12 cellular contexts compared by ENCODE assay signal in genomic region chr12:2294651-2295475, GRCh38.
A peak's percentile ranks its signal among the peaks of the same experiment; 100 is the strongest.
DNase-seq lines count a peak whose midpoint lies in the region; ATAC-seq, FAIRE-seq and TF ChIP-seq lines count a peak whose summit lies in the region.
"Had no signal": no experiment of that assay in that cellular context is flagged by ENCODE, and none has a peak within 500 bp of the region (broad histone marks: within the 10 kb centered on the region; RNA-seq: fewer than 3 reads in every experiment).

No MANE protein-coding gene starts in this region.

- H3K4me3 ChIP-seq in pancreas = no peak overlapping the region

- peak in 3 of 4 donors; percentile 15 to 64 (median 60) for ATAC-seq in pancreas
- no peak for ATAC-seq in HG03280 (IDR thresholded peaks at IDR 0.05; ENCODE audit: unreplicated experiment)

- H3K4me3 Mint-ChIP-seq in activated T-helper 2 cell treated with anti-CD3 and anti-CD28 coated beads, Interferon-gamma antibody, Interleukin-2, Interleukin-4, amounts not matched to agents 10 μg/mL and 5 μg/mL and 100 μg/mL, durations not matched to agents 14 hours and 24 hours and 36 hours (ENCODE audit: low read depth) = no peak overlapping the region

- H3K27me3 ChIP-seq in pancreas = no peaks in the 10 kb centered on the region

- TF ChIP-seq CTCF in pancreas (IDR thresholded peaks at IDR 0.05) = no peak

- no peaks in the 10 kb centered on the region for H3K9me3 ChIP-seq in pancreas
- H3K9me3 ChIP-seq: Caco-2 had no signal

- no peak for FAIRE-seq in pancreas (lab: Jason Lieb, UNC)

- H3K4me1 ChIP-seq in pancreas = no peaks in the 10 kb centered on the region
- H3K4me1 ChIP-seq: Caco-2 had no signal

- peaks cover 1% of the 10 kb centered on the region for H3K27me3 Mint-ChIP-seq in activated T-helper 2 cell treated with anti-CD3 and anti-CD28 coated beads, Interferon-gamma antibody, Interleukin-2, Interleukin-4, amounts not matched to agents 10 μg/mL and 5 μg/mL and 100 μg/mL, durations not matched to agents 14 hours and 24 hours and 36 hours (ENCODE audit: low read depth)

- H3K36me3 ChIP-seq in pancreas = no peaks in the 10 kb centered on the region

- no peaks in the 10 kb centered on the region for H3K9me3 Mint-ChIP-seq in activated T-helper 2 cell treated with anti-CD3 and anti-CD28 coated beads, Interferon-gamma antibody, Interleukin-2, Interleukin-4, amounts not matched to agents 10 μg/mL and 5 μg/mL and 100 μg/mL, durations not matched to agents 14 hours and 24 hours and 36 hours

- no peak overlapping the region for H3K27ac Mint-ChIP-seq in activated T-helper 2 cell treated with anti-CD3 and anti-CD28 coated beads, Interferon-gamma antibody, Interleukin-2, Interleukin-4, amounts not matched to agents 10 μg/mL and 5 μg/mL and 100 μg/mL, durations not matched to agents 14 hours and 24 hours and 36 hours

- H3K4me1 Mint-ChIP-seq in activated T-helper 2 cell treated with anti-CD3 and anti-CD28 coated beads, Interferon-gamma antibody, Interleukin-2, Interleukin-4, amounts not matched to agents 10 μg/mL and 5 μg/mL and 100 μg/mL, durations not matched to agents 14 hours and 24 hours and 36 hours (ENCODE audit: low read depth) = peaks cover 6% of the 10 kb centered on the region

- 63 to 65% methylated on average over 20 of the region's 20 CpGs for WGBS in pancreas, 2 donors

- H3K27ac ChIP-seq in pancreas = no peak overlapping the region

- no peaks in the 10 kb centered on the region for H3K36me3 Mint-ChIP-seq in activated T-helper 2 cell treated with anti-CD3 and anti-CD28 coated beads, Interferon-gamma antibody, Interleukin-2, Interleukin-4, amounts not matched to agents 10 μg/mL and 5 μg/mL and 100 μg/mL, durations not matched to agents 14 hours and 24 hours and 36 hours (ENCODE audit: low read depth)

- intact Hi-C loops in pancreas (cut with DNase I) = no loop called here
- intact Hi-C loops in activated T-helper 2 cell treated with anti-CD3 and anti-CD28 coated beads, Interferon-gamma antibody, Interleukin-2, Interleukin-4, amounts not matched to agents 10 μg/mL and 5 μg/mL and 100 μg/mL, durations not matched to agents 14 hours and 24 hours and 36 hours (cut with micrococcal nuclease) = no loop called here

- DNase-seq in CD1c-positive myeloid dendritic cell (ENCODE audit: extremely low spot score) (peak; percentile 89), NOMO-1 (lab: John Stamatoyannopoulos, UW; ENCODE audit: unreplicated experiment in 2 of 2) (peak; percentile 93 to 95), fibroblast of peridontal ligament (ENCODE audit: extremely low read depth) (peak; percentile 75), pancreas (peak in 1 of 6 donors; percentile 33), mucosa of gallbladder (ENCODE audit: low spot score) (no peak)
- no peak for DNase-seq in stimulated activated naive CD4-positive, alpha-beta T cell (lab: John Stamatoyannopoulos, UW)
- no peak for DNase-seq in activated T-helper 2 cell treated with anti-CD3 and anti-CD28 coated beads, Interferon-gamma antibody, Interleukin-2, Interleukin-4, amounts not matched to agents 10 μg/mL and 5 μg/mL and 100 μg/mL, durations not matched to agents 14 hours and 24 hours and 36 hours (ENCODE audit: low spot score)
- DNase-seq: dermis blood vessel endothelial cell; NCI-H1092; stimulated activated CD4-positive, alpha-beta T cell treated with anti-CD3 and anti-CD28 coated beads, Interleukin-2, amount 100 ng/mL, for 24 hours had no signal

Comparison
In these comparisons a context has a peak if more than half of its experiments do, and no peak if none do; other contexts are left out.
1. DNase-seq: peak in CD1c-positive myeloid dendritic cell (single experiment), NOMO-1 (2 of 2) and fibroblast of peridontal ligament (single experiment); none in stimulated activated naive CD4-positive, alpha-beta T cell (0 of 6), activated T-helper 2 cell treated with anti-CD3 and anti-CD28 coated beads, Interferon-gamma antibody, Interleukin-2, Interleukin-4, amounts not matched to agents 10 μg/mL and 5 μg/mL and 100 μg/mL, durations not matched to agents 14 hours and 24 hours and 36 hours (single experiment) and mucosa of gallbladder (single experiment).